1 cellular context compared by ENCODE assay signal in the genomic region with DNA sequence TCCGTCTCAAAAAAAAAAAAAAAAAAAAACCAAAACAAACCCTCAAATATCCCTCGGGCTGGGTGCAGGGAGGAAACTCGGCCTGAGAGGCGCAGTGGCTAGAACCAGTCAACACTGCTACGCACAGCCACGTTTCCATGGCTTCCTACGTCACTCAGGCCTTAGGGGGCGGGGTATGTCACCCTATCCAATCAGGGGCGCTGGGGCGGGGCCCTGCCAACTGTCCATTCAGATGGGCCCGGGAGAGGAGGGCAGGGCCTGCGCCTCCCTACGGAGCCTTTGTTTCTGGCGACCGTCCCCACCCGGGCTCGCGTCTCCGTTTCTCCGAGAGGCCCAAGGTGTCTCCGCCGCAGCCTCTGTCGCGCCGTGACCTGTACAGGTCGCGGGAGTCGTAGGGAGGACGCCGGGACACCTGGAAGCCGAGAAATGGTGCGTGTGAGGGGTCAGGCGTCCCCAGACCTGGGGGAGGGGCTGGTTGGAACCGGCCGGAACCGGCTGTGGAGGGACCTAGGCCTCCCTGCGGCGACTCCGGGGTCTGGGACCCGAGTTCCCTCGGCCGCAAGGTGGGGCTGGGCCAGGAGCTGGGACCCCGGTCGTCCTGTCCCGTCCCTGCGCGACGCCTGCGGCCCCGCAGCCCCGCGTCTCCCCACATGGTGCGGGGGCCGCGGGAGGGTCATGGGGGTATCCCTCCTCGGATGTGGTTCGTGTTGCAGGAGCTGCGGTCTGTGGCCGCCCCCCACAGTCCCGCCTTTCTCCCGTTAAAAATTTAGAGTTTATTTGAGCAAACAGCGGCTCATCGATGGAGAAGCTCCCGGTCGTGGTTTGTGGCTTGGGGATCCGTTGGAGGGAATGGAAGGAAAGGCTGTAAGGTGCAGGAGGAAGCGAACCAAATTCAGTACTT.
TF ChIP-seq lines count a peak whose summit lies in the region.

ZNF627 (plus strand) TSS at position 282 of the 901 bp plus-strand sequence; CDS start at position 427, 145 bp downstream.

TF ChIP-seq in HepG2, 621 proteins besides CTCF, POLR2A, EP300 and RAD21 (continued from another document and continues in another):
- TF ChIP-seq ZSCAN20 (CRISPR knock-in tag; IDR thresholded peaks at IDR 0.05; ENCODE audit: borderline replicate concordance) (peak; percentile 36; the same call in 1 of the 2 replicates), RARG (CRISPR knock-in tag; IDR thresholded peaks at IDR 0.05; ENCODE audit: low read depth) (no peak), NFIB (CRISPR knock-in tag; IDR thresholded peaks at IDR 0.05; ENCODE audit: borderline replicate concordance) (no peak), FOSL2 (CRISPR knock-in tag; IDR thresholded peaks at IDR 0.05) (no peak; the same call in none of the 2 replicates), KLF12 (CRISPR knock-in tag; IDR thresholded peaks at IDR 0.05; ENCODE audit: borderline replicate concordance) (peak; percentile 53; the same call in 1 of the 2 replicates), ZNF644 (CRISPR knock-in tag; IDR thresholded peaks at IDR 0.05; ENCODE audit: low read depth) (no peak), FOXC1 (CRISPR knock-in tag; IDR thresholded peaks at IDR 0.05; ENCODE audit: borderline replicate concordance) (no peak), ZNF652 (CRISPR knock-in tag; IDR thresholded peaks at IDR 0.05; ENCODE audit: borderline replicate concordance, low read depth) (no peak), ZNF773 (CRISPR knock-in tag; IDR thresholded peaks at IDR 0.05; ENCODE audit: borderline replicate concordance) (no peak), ELK4 (CRISPR knock-in tag; IDR thresholded peaks at IDR 0.05; ENCODE audit: borderline replicate concordance) (no peak), PHF20 (CRISPR knock-in tag; IDR thresholded peaks at IDR 0.05) (peak; percentile 67), PRDM10 (CRISPR knock-in tag; IDR thresholded peaks at IDR 0.05; ENCODE audit: low read depth) (0 out of 2 replicates have a peak, but pooled peaks have one; percentile 26), HMG20B (CRISPR knock-in tag; conservative IDR thresholded peaks at IDR 0.05) (0 out of 2 replicates have a peak, but pooled peaks have one; percentile 21), ZNF703 (CRISPR knock-in tag; IDR thresholded peaks at IDR 0.05; ENCODE audit: borderline replicate concordance) (no peak; the same call in 1 of the 2 replicates), MAZ (IDR thresholded peaks at IDR 0.05; ENCODE audit: borderline replicate concordance, low read depth, low read length) (0 out of 2 replicates have a peak, but pooled peaks have one; percentile 15), MAZ (CRISPR knock-in tag; IDR thresholded peaks at IDR 0.05; ENCODE audit: low read depth) (peak; percentile 89), NFE2 (CRISPR knock-in tag; IDR thresholded peaks at IDR 0.05) (no peak), LCORL (IDR thresholded peaks at IDR 0.05) (no peak), LCORL (CRISPR knock-in tag; IDR thresholded peaks at IDR 0.05) (peak; percentile 14; the same call in 1 of the 2 replicates), JUNB (CRISPR knock-in tag; IDR thresholded peaks at IDR 0.05; ENCODE audit: borderline replicate concordance) (no peak), FOXP4 (CRISPR knock-in tag; IDR thresholded peaks at IDR 0.05) (0 out of 2 replicates have a peak, but pooled peaks have one; percentile 16), ZNF816 (CRISPR knock-in tag; IDR thresholded peaks at IDR 0.05; ENCODE audit: borderline replicate concordance) (no peak), ZFP37 (CRISPR knock-in tag; IDR thresholded peaks at IDR 0.05; ENCODE audit: borderline replicate concordance) (peak; percentile 50; the same call in 1 of the 2 replicates), ZNF546 (CRISPR knock-in tag; conservative IDR thresholded peaks at IDR 0.05) (peak; percentile 79), ZBTB38 (CRISPR knock-in tag; IDR thresholded peaks at IDR 0.05) (peak; percentile 52; the same call in 1 of the 2 replicates), CEBPB (IDR thresholded peaks at IDR 0.05; ENCODE audit: borderline replicate concordance, low read depth, low read length) (no peak), CBX1 (IDR thresholded peaks at IDR 0.05; ENCODE audit: low read depth) (no peak), ZBTB26 (CRISPR knock-in tag; IDR thresholded peaks at IDR 0.05; ENCODE audit: borderline replicate concordance) (peak; percentile 56; the same call in 1 of the 2 replicates), MAFG (CRISPR knock-in tag; IDR thresholded peaks at IDR 0.05) (no peak), STAG1 (CRISPR knock-in tag; IDR thresholded peaks at IDR 0.05) (no peak), CREBL2 (CRISPR knock-in tag; IDR thresholded peaks at IDR 0.05; ENCODE audit: borderline replicate concordance) (no peak)
- TF ChIP-seq, protein P1, sequence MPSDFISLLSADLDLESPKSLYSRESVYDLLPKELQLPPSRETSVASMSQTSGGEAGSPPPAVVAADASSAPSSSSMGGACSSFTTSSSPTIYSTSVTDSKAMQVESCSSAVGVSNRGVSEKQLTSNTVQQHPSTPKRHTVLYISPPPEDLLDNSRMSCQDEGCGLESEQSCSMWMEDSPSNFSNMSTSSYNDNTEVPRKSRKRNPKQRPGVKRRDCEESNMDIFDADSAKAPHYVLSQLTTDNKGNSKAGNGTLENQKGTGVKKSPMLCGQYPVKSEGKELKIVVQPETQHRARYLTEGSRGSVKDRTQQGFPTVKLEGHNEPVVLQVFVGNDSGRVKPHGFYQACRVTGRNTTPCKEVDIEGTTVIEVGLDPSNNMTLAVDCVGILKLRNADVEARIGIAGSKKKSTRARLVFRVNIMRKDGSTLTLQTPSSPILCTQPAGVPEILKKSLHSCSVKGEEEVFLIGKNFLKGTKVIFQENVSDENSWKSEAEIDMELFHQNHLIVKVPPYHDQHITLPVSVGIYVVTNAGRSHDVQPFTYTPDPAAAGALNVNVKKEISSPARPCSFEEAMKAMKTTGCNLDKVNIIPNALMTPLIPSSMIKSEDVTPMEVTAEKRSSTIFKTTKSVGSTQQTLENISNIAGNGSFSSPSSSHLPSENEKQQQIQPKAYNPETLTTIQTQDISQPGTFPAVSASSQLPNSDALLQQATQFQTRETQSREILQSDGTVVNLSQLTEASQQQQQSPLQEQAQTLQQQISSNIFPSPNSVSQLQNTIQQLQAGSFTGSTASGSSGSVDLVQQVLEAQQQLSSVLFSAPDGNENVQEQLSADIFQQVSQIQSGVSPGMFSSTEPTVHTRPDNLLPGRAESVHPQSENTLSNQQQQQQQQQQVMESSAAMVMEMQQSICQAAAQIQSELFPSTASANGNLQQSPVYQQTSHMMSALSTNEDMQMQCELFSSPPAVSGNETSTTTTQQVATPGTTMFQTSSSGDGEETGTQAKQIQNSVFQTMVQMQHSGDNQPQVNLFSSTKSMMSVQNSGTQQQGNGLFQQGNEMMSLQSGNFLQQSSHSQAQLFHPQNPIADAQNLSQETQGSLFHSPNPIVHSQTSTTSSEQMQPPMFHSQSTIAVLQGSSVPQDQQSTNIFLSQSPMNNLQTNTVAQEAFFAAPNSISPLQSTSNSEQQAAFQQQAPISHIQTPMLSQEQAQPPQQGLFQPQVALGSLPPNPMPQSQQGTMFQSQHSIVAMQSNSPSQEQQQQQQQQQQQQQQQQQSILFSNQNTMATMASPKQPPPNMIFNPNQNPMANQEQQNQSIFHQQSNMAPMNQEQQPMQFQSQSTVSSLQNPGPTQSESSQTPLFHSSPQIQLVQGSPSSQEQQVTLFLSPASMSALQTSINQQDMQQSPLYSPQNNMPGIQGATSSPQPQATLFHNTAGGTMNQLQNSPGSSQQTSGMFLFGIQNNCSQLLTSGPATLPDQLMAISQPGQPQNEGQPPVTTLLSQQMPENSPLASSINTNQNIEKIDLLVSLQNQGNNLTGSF (CRISPR knock-in tag; IDR thresholded peaks at IDR 0.05) = no peak
- TF ChIP-seq, protein P2, sequence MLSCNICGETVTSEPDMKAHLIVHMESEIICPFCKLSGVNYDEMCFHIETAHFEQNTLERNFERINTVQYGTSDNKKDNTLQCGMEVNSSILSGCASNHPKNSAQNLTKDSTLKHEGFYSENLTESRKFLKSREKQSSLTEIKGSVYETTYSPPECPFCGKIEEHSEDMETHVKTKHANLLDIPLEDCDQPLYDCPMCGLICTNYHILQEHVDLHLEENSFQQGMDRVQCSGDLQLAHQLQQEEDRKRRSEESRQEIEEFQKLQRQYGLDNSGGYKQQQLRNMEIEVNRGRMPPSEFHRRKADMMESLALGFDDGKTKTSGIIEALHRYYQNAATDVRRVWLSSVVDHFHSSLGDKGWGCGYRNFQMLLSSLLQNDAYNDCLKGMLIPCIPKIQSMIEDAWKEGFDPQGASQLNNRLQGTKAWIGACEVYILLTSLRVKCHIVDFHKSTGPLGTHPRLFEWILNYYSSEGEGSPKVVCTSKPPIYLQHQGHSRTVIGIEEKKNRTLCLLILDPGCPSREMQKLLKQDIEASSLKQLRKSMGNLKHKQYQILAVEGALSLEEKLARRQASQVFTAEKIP (CRISPR knock-in tag; IDR thresholded peaks at IDR 0.05; ENCODE audit: borderline replicate concordance) = no peak
- TF ChIP-seq, protein P3, sequence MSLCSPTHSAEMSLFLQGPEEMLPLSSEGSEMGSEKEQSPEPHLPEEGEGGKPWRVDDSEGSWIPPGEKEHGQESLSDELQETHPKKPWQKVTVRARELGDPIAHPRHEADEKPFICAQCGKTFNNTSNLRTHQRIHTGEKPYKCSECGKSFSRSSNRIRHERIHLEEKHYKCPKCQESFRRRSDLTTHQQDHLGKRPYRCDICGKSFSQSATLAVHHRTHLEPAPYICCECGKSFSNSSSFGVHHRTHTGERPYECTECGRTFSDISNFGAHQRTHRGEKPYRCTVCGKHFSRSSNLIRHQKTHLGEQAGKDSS (CRISPR knock-in tag; IDR thresholded peaks at IDR 0.05; ENCODE audit: borderline replicate concordance, low read depth) = peak; percentile 73
- TF ChIP-seq, protein P4, sequence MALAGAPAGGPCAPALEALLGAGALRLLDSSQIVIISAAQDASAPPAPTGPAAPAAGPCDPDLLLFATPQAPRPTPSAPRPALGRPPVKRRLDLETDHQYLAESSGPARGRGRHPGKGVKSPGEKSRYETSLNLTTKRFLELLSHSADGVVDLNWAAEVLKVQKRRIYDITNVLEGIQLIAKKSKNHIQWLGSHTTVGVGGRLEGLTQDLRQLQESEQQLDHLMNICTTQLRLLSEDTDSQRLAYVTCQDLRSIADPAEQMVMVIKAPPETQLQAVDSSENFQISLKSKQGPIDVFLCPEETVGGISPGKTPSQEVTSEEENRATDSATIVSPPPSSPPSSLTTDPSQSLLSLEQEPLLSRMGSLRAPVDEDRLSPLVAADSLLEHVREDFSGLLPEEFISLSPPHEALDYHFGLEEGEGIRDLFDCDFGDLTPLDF (CRISPR knock-in tag; IDR thresholded peaks at IDR 0.05) = 0 out of 2 replicates have a peak, but pooled peaks have one; percentile 22
